In genomic region chr19:49113762-49114629, GRCh38 we compare ENCODE assay signal across 8 cellular contexts. TPM values are rescaled to one million over a fixed set of nuclear protein-coding genes. Genes with fewer than 3 reads are reported as not detected.
DNase-seq lines count a peak whose midpoint lies in the region; ATAC-seq, FAIRE-seq and TF ChIP-seq lines count a peak whose summit lies in the region.

TSS of gene LIN7B (plus strand) at chr19:49114370. CDS start at chr19:49114405, 35 bp downstream.

- H3K27ac ChIP-seq in DOHH2 (ENCODE audit: low read depth, low read length), result no peak within 1 kb of the TSS
- H3K27ac ChIP-seq in gastrocnemius medialis, result peak within 1 kb of the TSS; percentile 78 to 89 (median 82)

- DNase-seq in H54 (ENCODE audit: insufficient read length, low spot score), result peak; percentile 68
- peak; percentile 74 for DNase-seq in NCI-H1105 (lab: John Stamatoyannopoulos, UW)
- DNase-seq in T-helper 22 cell (ENCODE audit: low read depth), result peak; percentile 63
- no peak for DNase-seq in astrocyte of the cerebellum (ENCODE audit: low read depth)
- DNase-seq in hypothalamus (lab: John Stamatoyannopoulos, UW), result peak in 46 of 51 donors; percentile 13 to 83 (median 48)
- peak in 1 of 2 donors; percentile 58 for DNase-seq in gastrocnemius medialis
- no peak for DNase-seq in posterior vena cava (ENCODE audit: low spot score)

- H3K36me3 ChIP-seq in DOHH2 (ENCODE audit: control insufficient read depth, low read length) (peaks cover 7% of the 10 kb centered on the region), gastrocnemius medialis (peaks cover 0 to 3% of the 10 kb centered on the region in 2 donors)

- H3F3A ChIP-seq in DOHH2 (ENCODE audit: control insufficient read depth, insufficient read depth), result peaks cover 22% of the 10 kb centered on the region

- ATAC-seq in gastrocnemius medialis, result peak; percentile 65 to 72

- TF ChIP-seq CTCF in DOHH2 (IDR thresholded peaks at IDR 0.05; ENCODE audit: low read depth, low read length, poor library complexity, severe bottlenecking) (peak; percentile 59), astrocyte of the cerebellum (IDR thresholded peaks at IDR 0.05; ENCODE audit: low read depth, low read length, missing control alignments) (no peak), gastrocnemius medialis (IDR thresholded peaks at IDR 0.05 in 4 of 5, conservative IDR thresholded peaks at IDR 0.05 in 1 of 5) (peak; percentile 30 to 78 (median 52))

- no peaks in the 10 kb centered on the region for H3K79me2 ChIP-seq in DOHH2 (ENCODE audit: control insufficient read depth, low read length)

- H4K20me1 ChIP-seq in DOHH2 (ENCODE audit: control insufficient read depth, insufficient read depth, low read depth, low read length), result no peaks in the 10 kb centered on the region

- H3K27me3 ChIP-seq in DOHH2 (ENCODE audit: control insufficient read depth, low read length), result no peaks in the 10 kb centered on the region
- no peaks in the 10 kb centered on the region for H3K27me3 ChIP-seq in gastrocnemius medialis

- H3K9me3 ChIP-seq in DOHH2 (ENCODE audit: control insufficient read depth, insufficient read depth, low read length) (no peaks in the 10 kb centered on the region), gastrocnemius medialis (no peaks in the 10 kb centered on the region)

- H3K4me1 ChIP-seq in DOHH2 (ENCODE audit: control insufficient read depth, low read length) (peaks cover 26% of the 10 kb centered on the region), gastrocnemius medialis (peaks cover 28 to 31% of the 10 kb centered on the region in 2 donors)

- no peaks in the 10 kb centered on the region for H3K9me2 ChIP-seq in DOHH2 (replicated peaks; ENCODE audit: control insufficient read depth, low read length)

- peak within 1 kb of the TSS; percentile 73 for H3K4me3 ChIP-seq in DOHH2 (ENCODE audit: low read length)
- H3K4me3 ChIP-seq in astrocyte of the cerebellum (ENCODE audit: low read depth, low read length), result peak within 1 kb of the TSS; percentile 66
- peak within 1 kb of the TSS; percentile 64 to 81 (median 74) for H3K4me3 ChIP-seq in gastrocnemius medialis

- peak within 1 kb of the TSS; percentile 89 for H3K4me2 ChIP-seq in DOHH2 (ENCODE audit: low read length)

- TF ChIP-seq POLR2A in H54 (IDR thresholded peaks at IDR 0.05; ENCODE audit: low read depth, low read length), result 0 out of 2 replicates have a peak, but pooled peaks have one; percentile 29
- TF ChIP-seq POLR2A in gastrocnemius medialis (IDR thresholded peaks at IDR 0.05), result peak; percentile 23 to 67

- FAIRE-seq in H54 (lab: Jason Lieb, UNC), result no peak

- intact Hi-C loops in gastrocnemius medialis (cut with DNase I; ENCODE audit: low total_unique reads) (no loop called here), posterior vena cava (cut with DNase I) (no loop called here)

- in situ Hi-C loops in astrocyte of the cerebellum (cut with HindIII; ENCODE audit: low sequenced_read_pairs) (loop anchor here (5.0 kb wide), 1 partner anchor 78 kb away; no protein-coding TSS in a partner anchor), gastrocnemius medialis (cut with MboI; ENCODE audit: low sequenced_read_pairs in 4 of 4) (no loop called here)

RNA-seq across cellular contexts. Expression of gene LIN7B, which starts in this region (rescaled TPM):
- total RNA-seq in gastrocnemius medialis (10 to 100 TPM; 25.7 to 97.9 (median 34.0) TPM), posterior vena cava (1 to 10 TPM; 9.0 to 9.3 TPM)

Comparison
In these comparisons a context has a peak if more than half of its experiments do, and no peak if none do; other contexts are left out.
1. DNase-seq: peak in H54 (single experiment), NCI-H1105 (single experiment), T-helper 22 cell (single experiment) and hypothalamus (46 of 51); none in astrocyte of the cerebellum (single experiment) and posterior vena cava (single experiment).
2. Peak in every context shown above with its lines, with median percentiles within 50 percentile points of each other: H3K4me3 ChIP-seq.